In the genomic region with DNA sequence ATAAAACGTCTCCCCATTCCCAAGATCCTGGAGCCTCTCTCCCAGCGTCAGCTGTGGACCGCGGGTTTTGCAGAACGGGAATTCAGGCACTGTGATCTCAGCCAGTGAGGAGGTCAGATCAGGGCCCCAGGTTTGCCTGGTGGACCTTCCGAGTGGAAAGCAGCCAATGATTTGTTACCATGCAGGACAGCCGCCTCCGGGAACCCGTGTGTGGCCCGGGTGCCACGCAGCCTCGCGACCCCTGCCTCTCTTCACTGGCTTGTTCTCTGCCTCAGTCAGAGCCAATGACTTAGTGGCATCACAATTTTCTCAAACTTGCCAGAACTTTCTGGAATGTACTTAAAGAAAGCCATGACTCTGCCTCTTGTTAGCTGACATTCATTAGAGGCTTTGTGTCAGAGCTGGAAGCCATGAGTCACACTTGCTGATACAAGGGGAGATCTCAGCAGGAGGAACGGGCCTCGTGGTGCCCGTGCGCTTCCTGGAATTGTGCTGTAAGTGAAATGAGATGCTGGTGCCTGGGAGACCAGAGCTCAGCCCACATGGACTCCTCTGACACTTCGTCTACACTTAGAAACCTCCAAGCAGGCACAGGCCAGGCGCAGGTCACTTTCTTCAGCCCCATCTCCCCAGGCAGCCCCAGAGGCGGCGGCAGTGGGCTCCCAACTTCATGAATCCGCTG, we compare ENCODE assay signal across 1 cellular context.
TF ChIP-seq lines count a peak whose summit lies in the region.

No MANE protein-coding gene starts in this region.

TF ChIP-seq in IMR-90, 13 proteins besides CTCF, POLR2A, EP300 and RAD21 (continued from another document):
- TF ChIP-seq RFX5 (IDR thresholded peaks at IDR 0.05; ENCODE audit: low read depth, low read length) (no peak), FOS (IDR thresholded peaks at IDR 0.05; ENCODE audit: low read depth, low read length) (peak; percentile 87)
- TF ChIP-seq, protein P1, sequence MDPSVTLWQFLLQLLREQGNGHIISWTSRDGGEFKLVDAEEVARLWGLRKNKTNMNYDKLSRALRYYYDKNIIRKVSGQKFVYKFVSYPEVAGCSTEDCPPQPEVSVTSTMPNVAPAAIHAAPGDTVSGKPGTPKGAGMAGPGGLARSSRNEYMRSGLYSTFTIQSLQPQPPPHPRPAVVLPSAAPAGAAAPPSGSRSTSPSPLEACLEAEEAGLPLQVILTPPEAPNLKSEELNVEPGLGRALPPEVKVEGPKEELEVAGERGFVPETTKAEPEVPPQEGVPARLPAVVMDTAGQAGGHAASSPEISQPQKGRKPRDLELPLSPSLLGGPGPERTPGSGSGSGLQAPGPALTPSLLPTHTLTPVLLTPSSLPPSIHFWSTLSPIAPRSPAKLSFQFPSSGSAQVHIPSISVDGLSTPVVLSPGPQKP (IDR thresholded peaks at IDR 0.05; ENCODE audit: borderline replicate concordance, low read depth, low read length) = no peak
